ENCODE assay signal across 8 cellular contexts in the genomic region with DNA sequence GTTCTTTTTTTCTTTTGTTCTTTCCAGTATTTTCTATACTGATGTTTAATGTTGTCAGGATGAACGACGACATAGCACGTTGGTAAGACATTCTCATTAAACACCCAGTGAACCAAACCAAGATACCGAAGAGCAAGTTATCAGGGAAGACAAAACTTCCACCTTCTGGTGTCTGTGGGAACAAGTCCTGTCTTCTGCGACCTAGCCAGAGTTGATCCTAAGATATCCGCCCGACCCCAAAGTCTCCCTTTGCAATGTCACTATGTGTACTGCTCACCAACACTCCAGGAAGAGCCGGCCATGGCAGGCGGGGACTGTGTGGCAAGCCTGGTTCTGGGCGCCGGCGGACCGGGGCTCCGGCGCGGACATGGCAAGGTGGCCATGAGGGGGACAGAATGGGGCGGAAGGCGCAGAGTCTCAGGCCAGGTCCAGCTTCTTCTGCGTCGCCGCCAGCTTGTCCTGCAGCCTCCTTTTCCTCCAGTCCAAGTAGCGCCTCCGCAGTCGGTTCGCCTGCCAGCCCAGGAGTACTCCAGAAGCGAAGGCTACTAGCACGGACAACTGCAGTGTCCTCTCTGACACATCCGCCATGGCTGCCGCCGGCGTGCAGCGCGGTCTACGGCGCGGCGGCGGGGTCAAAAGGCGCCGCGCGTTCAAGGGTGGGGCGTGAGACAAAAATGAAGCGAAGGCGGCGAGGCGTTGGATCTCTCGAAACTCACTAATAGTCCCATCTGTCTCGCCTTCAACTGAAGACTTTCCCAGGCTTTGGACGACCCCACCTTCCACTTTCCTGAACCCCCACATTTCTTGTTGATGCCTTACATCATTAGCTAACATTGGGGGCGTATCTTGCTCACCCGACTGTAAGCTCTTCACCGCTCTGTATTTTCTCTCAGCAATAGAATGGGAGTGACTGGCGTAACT. TPM values are rescaled to one million over a fixed set of nuclear protein-coding genes. Genes with fewer than 3 reads are reported as not detected.
DNase-seq lines count a peak whose midpoint lies in the region; ATAC-seq, FAIRE-seq and TF ChIP-seq lines count a peak whose summit lies in the region.

A gene with protein sequence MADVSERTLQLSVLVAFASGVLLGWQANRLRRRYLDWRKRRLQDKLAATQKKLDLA (minus strand): TSS at position 610 of the 921 bp plus-strand sequence. CDS start 22 bp downstream, at position 588.

- DNase-seq in AG04449 (ENCODE audit: low read depth, low spot score) (no peak), NCI-H226 (peak; percentile 73), keratinocyte (ENCODE audit: low read depth, low spot score) (no peak)
- DNase-seq in activated CD4-positive, CD25-positive, alpha-beta regulatory T cell treated with anti-CD3 and anti-CD28 coated beads, Interleukin-2, amount 50 U/mL, for 16 hours (ENCODE audit: low read depth, low spot score): peak; percentile 25
- DNase-seq in central memory CD4-positive, alpha-beta T cell: peak; percentile 78
- peak; percentile 43 to 48 for DNase-seq in stimulated activated CD4-positive, alpha-beta T cell treated with anti-CD3 and anti-CD28 coated beads, Interleukin-15, amount 100 ng/mL, for 1 hour (ENCODE audit: low read depth in 1 of 2, low spot score in 1 of 2)

- no peaks in the 10 kb centered on the region for H3K9me1 ChIP-seq in keratinocyte (ENCODE audit: control insufficient read depth, extremely low read depth, insufficient read depth, low read length)

- H3K4me2 ChIP-seq in keratinocyte (ENCODE audit: control insufficient read depth, extremely low read depth, insufficient read depth, low read depth, low read length): peak within 1 kb of the TSS; percentile 88

- ATAC-seq in GM18868 (IDR thresholded peaks at IDR 0.05; ENCODE audit: unreplicated experiment): peak; percentile 88
- peak; percentile 73 for ATAC-seq in HG03103 (IDR thresholded peaks at IDR 0.05; ENCODE audit: low read depth, unreplicated experiment)

- POLR2A ChIA-PET in AG04449 (lab: Yijun Ruan, JAX): no interaction called here

- H3K9ac ChIP-seq in keratinocyte (ENCODE audit: control insufficient read depth, extremely low read depth, insufficient read depth, low read length): peak within 1 kb of the TSS; percentile 84

- no peak for TF ChIP-seq CTCF in AG04449 (IDR thresholded peaks at IDR 0.05; ENCODE audit: insufficient read depth, low read length, missing control alignments)
- no peak for TF ChIP-seq CTCF in keratinocyte (optimal IDR thresholded peaks at IDR 0.05 in 1 of 3, IDR thresholded peaks at IDR 0.05 in 1 of 3, conservative IDR thresholded peaks at IDR 0.05 in 1 of 3; ENCODE audit: extremely low read depth in 1 of 3, insufficient read depth in 2 of 3, low read length in 3 of 3)

- no peaks in the 10 kb centered on the region for H3K27me3 ChIP-seq in keratinocyte (ENCODE audit: control insufficient read depth, extremely low read depth, insufficient read depth, low read length)

- H3K27ac ChIP-seq in keratinocyte (ENCODE audit: control insufficient read depth, insufficient read depth, low read length): peak within 1 kb of the TSS; percentile 72

- H3K36me3 ChIP-seq in keratinocyte (ENCODE audit: control insufficient read depth in 2 of 2, extremely low read depth in 1 of 2, insufficient read depth in 2 of 2, low read length in 2 of 2): peaks cover 2 to 7% of the 10 kb centered on the region in 2 experiments

- dilution Hi-C loops in keratinocyte (cut with MboI; ENCODE audit: extremely low pct_ligation_motif_present, low sequenced_read_pairs): no loop called here

- no peaks in the 10 kb centered on the region for H3K9me3 ChIP-seq in keratinocyte (ENCODE audit: control insufficient read depth, low read depth, low read length)

- no peaks in the 10 kb centered on the region for H4K20me1 ChIP-seq in keratinocyte (ENCODE audit: control insufficient read depth, extremely low read depth, insufficient read depth, low read length)

- H3K4me1 ChIP-seq in keratinocyte (ENCODE audit: control insufficient read depth, extremely low read depth, insufficient read depth, low read length): peaks cover 4% of the 10 kb centered on the region

- FAIRE-seq in keratinocyte (lab: Jason Lieb, UNC): peak; percentile 39

- H3K79me2 ChIP-seq in keratinocyte (ENCODE audit: control insufficient read depth, insufficient read depth, low read length): peaks cover 13% of the 10 kb centered on the region

- H3K4me3 ChIP-seq in AG04449 (ENCODE audit: low read depth, low read length) (peak within 1 kb of the TSS; percentile 73), keratinocyte (ENCODE audit: control insufficient read depth in 2 of 3, extremely low read depth in 1 of 3, insufficient read depth in 2 of 3, low read depth in 1 of 3, low read length in 3 of 3) (peak within 1 kb of the TSS; percentile 80 to 89 (median 85))

- H2AFZ ChIP-seq in keratinocyte (ENCODE audit: control insufficient read depth, low read length): peak within 1 kb of the TSS; percentile 92

- CTCF ChIA-PET in AG04449 (lab: Yijun Ruan, JAX): no interaction called here

RNA-seq across cellular contexts. Expression of the gene that starts here (rescaled TPM):
- polyA plus RNA-seq in keratinocyte: 16.9 to 61.5 TPM (median 34.8 TPM) in 3 replicates
- polyA plus RNA-seq in keratinocyte (2011; ENCODE audit: low read depth): 11.2 TPM
- polyA plus RNA-seq in keratinocyte (2011; cell fraction: cytosol; rRNA removed): 12.4 and 37.7 TPM in 2 replicates
- polyA plus RNA-seq in keratinocyte (2011; cell fraction: nucleus; rRNA removed): 14.0 and 14.7 TPM in 2 replicates
- polyA plus RNA-seq in keratinocyte (2012; ENCODE audit: low replicate concordance): 40.4 and 56.7 TPM in 2 replicates
- 9.2 to 12.4 TPM (median 9.8 TPM) in 3 replicates for polyA minus RNA-seq in keratinocyte
- polyA minus RNA-seq in keratinocyte (2011; cell fraction: cytosol; rRNA and poly(A)+ RNA removed): 40.5 TPM
- polyA minus RNA-seq in keratinocyte (2011; cell fraction: nucleus; rRNA and poly(A)+ RNA removed): 5.2 and 5.5 TPM in 2 replicates

Comparison
In these comparisons a context has a peak if more than half of its experiments do, and no peak if none do; other contexts are left out.
1. DNase-seq: peak in NCI-H226 (single experiment), activated CD4-positive, CD25-positive, alpha-beta regulatory T cell treated with anti-CD3 and anti-CD28 coated beads, Interleukin-2, amount 50 U/mL, for 16 hours (single experiment), central memory CD4-positive, alpha-beta T cell (single experiment) and stimulated activated CD4-positive, alpha-beta T cell treated with anti-CD3 and anti-CD28 coated beads, Interleukin-15, amount 100 ng/mL, for 1 hour (2 of 2); none in AG04449 (single experiment) and keratinocyte (single experiment).